In genomic region chr7:80439894-80440811, GRCh38 we compare ENCODE assay signal across 1 cellular context.
TF ChIP-seq lines count a peak whose summit lies in the region.

No MANE protein-coding gene starts in this region.

TF ChIP-seq in SK-N-SH, 30 proteins besides CTCF, POLR2A, EP300 and RAD21 (continued from another document):
- TF ChIP-seq JUND (IDR thresholded peaks at IDR 0.05) (peak; percentile 78), RCOR1 (IDR thresholded peaks at IDR 0.05; ENCODE audit: low read length) (peak; percentile 89; the same call in 1 of the 2 replicates), TEAD4 (IDR thresholded peaks at IDR 0.05; ENCODE audit: borderline replicate concordance, insufficient read depth) (peak; percentile 97), MAX (IDR thresholded peaks at IDR 0.05; ENCODE audit: low read depth) (no peak; the same call in 1 of the 2 replicates), RXRA (IDR thresholded peaks at IDR 0.05; ENCODE audit: borderline replicate concordance, low read depth) (no peak), FOXM1 (IDR thresholded peaks at IDR 0.05; ENCODE audit: low read depth) (peak; percentile 98), NRF1 (IDR thresholded peaks at IDR 0.05; ENCODE audit: low read depth, low read length) (no peak), NFIC (IDR thresholded peaks at IDR 0.05; ENCODE audit: borderline replicate concordance) (peak; percentile 91), TAF1 (IDR thresholded peaks at IDR 0.05; ENCODE audit: borderline replicate concordance, low read depth, low read length) (peak; percentile 63; the same call in 1 of the 2 replicates), GATA2 (CRISPR knock-in tag; IDR thresholded peaks at IDR 0.05) (peak; percentile 91), USF2 (IDR thresholded peaks at IDR 0.05; ENCODE audit: borderline replicate concordance, low read depth, low read length) (no peak), TCF12 (IDR thresholded peaks at IDR 0.05) (peak; percentile 97), POLR2AphosphoS5 (IDR thresholded peaks at IDR 0.05; ENCODE audit: low read depth, low read length) (peak; percentile 96; the same call in 1 of the 2 replicates), MEF2A (IDR thresholded peaks at IDR 0.05; ENCODE audit: borderline replicate concordance, low read depth) (peak; percentile 12; the same call in 1 of the 2 replicates), FOSL2 (IDR thresholded peaks at IDR 0.05; ENCODE audit: borderline replicate concordance, low read depth) (peak; percentile 84)
- TF ChIP-seq, protein P1, sequence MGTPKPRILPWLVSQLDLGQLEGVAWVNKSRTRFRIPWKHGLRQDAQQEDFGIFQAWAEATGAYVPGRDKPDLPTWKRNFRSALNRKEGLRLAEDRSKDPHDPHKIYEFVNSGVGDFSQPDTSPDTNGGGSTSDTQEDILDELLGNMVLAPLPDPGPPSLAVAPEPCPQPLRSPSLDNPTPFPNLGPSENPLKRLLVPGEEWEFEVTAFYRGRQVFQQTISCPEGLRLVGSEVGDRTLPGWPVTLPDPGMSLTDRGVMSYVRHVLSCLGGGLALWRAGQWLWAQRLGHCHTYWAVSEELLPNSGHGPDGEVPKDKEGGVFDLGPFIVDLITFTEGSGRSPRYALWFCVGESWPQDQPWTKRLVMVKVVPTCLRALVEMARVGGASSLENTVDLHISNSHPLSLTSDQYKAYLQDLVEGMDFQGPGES (IDR thresholded peaks at IDR 0.05; ENCODE audit: low read depth, low read length) = 0 out of 2 replicates have a peak, but pooled peaks have one; percentile 14
